ENCODE assay signal across 25 cellular contexts in the genomic region with DNA sequence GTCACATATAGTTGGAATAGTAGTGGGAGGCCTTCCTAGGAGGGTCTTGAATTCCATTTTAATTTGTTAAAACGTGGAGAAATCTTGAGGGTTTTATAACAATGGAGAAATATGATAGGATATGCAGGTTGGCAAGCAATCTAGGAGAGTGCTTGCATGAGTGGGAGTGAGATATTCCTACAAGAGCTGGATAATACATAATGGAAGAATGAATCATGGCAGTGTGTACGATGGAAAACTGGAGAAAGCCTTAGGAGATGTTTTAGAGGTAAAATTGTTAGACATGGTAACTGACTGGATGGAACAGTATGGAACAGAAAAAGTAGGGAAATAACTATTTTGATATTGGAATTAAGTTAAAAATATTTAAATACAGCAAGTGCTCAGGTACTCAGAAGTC.
DNase-seq lines count a peak whose midpoint lies in the region; ATAC-seq, FAIRE-seq and TF ChIP-seq lines count a peak whose summit lies in the region.
"Had no signal": no experiment of that assay in that cellular context is flagged by ENCODE, and none has a peak within 500 bp of the region (broad histone marks: within the 10 kb centered on the region; RNA-seq: fewer than 3 reads in every experiment).

No MANE protein-coding gene starts in this region.

- TF ChIP-seq RAD21 in IMR-90 (IDR thresholded peaks at IDR 0.05; ENCODE audit: low read length), result no peak

- no peaks in the 10 kb centered on the region for H3K79me1 ChIP-seq in IMR-90 (ENCODE audit: low read depth in 1 of 2, low read length in 2 of 2)

- in situ Hi-C loops in IMR-90 (cut with MboI; ENCODE audit: low sequenced_read_pairs), result no loop called here

- H4K20me1 ChIP-seq in IMR-90 (ENCODE audit: insufficient read depth, low read length), result no peaks in the 10 kb centered on the region
- no peaks in the 10 kb centered on the region for H4K20me1 ChIP-seq in astrocyte (ENCODE audit: insufficient read depth, low read length)
- H4K20me1 ChIP-seq: BLaER1 had no signal

- no peak overlapping the region for H3K9ac ChIP-seq in IMR-90 (ENCODE audit: low read depth, low read length)
- no peak overlapping the region for H3K9ac ChIP-seq in astrocyte (ENCODE audit: low read length)
- H3K9ac ChIP-seq: BLaER1 had no signal

- no peaks in the 10 kb centered on the region for H3K36me3 Mint-ChIP-seq in astrocyte (ENCODE audit: low read depth, unreplicated experiment)

- no peak overlapping the region for H3K27ac Mint-ChIP-seq in astrocyte (ENCODE audit: unreplicated experiment)
- H3K27ac Mint-ChIP-seq: CD4-positive, alpha-beta memory T cell; CD8-positive, alpha-beta memory T cell had no signal

- no peaks in the 10 kb centered on the region for H3K27me3 Mint-ChIP-seq in astrocyte (ENCODE audit: low read depth, unreplicated experiment)
- H3K27me3 Mint-ChIP-seq: CD4-positive, alpha-beta memory T cell; CD4-positive, CD25-positive, alpha-beta regulatory T cell; CD8-positive, alpha-beta memory T cell had no signal

- no peaks in the 10 kb centered on the region for H3K9me3 ChIP-seq in IMR-90 (ENCODE audit: control insufficient read depth, insufficient read depth, low read length)
- no peaks in the 10 kb centered on the region for H3K9me3 ChIP-seq in astrocyte (ENCODE audit: insufficient read depth, low read depth, low read length)
- H3K9me3 ChIP-seq: BE2C, BLaER1 had no signal

- intact Hi-C loops in IMR-90 (cut with micrococcal nuclease) (no loop called here), dorsolateral prefrontal cortex (cut with DNase I) (no loop called here)

- H3K9me3 Mint-ChIP-seq in astrocyte (ENCODE audit: unreplicated experiment), result peaks cover 2% of the 10 kb centered on the region
- H3K9me3 Mint-ChIP-seq: CD14-positive monocyte; CD4-positive, alpha-beta memory T cell had no signal

- H3K27ac ChIP-seq in IMR-90 (ENCODE audit: insufficient read depth, low read length) (no peak overlapping the region), astrocyte (ENCODE audit: low read depth, low read length) (no peak overlapping the region), dorsolateral prefrontal cortex (no peak overlapping the region)
- H3K27ac ChIP-seq: BLaER1 had no signal

- no peak overlapping the region for H3K56ac ChIP-seq in IMR-90 (ENCODE audit: extremely low read depth, insufficient read depth, low read length)

- peaks cover 4% of the 10 kb centered on the region for H3K4me1 ChIP-seq in IMR-90 (ENCODE audit: control insufficient read depth, insufficient read depth, low read length)
- H3K4me1 ChIP-seq in astrocyte (ENCODE audit: insufficient read depth, low read length), result no peaks in the 10 kb centered on the region
- H3K4me1 ChIP-seq: BE2C, BLaER1 had no signal

- H2AK9ac ChIP-seq in IMR-90 (replicated peaks; ENCODE audit: low read depth, low read length, poor library complexity), result no peak overlapping the region

- no peak overlapping the region for H2BK120ac ChIP-seq in IMR-90 (ENCODE audit: low read depth, low read length)

- H3K4me1 Mint-ChIP-seq in astrocyte (ENCODE audit: low read depth, unreplicated experiment), result peaks cover 3% of the 10 kb centered on the region
- H3K4me1 Mint-ChIP-seq: CD14-positive monocyte; CD4-positive, alpha-beta memory T cell; CD4-positive, CD25-positive, alpha-beta regulatory T cell; CD8-positive, alpha-beta memory T cell had no signal

- H3K4me2 ChIP-seq in IMR-90 (ENCODE audit: low read depth, low read length), result no peak overlapping the region
- H3K4me2 ChIP-seq in astrocyte (ENCODE audit: low read length), result no peak overlapping the region
- H3K4me2 ChIP-seq: BLaER1 had no signal

- H3K18ac ChIP-seq in IMR-90 (ENCODE audit: low read depth, low read length), result no peak overlapping the region

- DNase-seq in IMR-90, result peak; percentile 13
- peak; percentile 62 for DNase-seq in NCI-H226
- peak; percentile 58 for DNase-seq in astrocyte (ENCODE audit: low read depth)
- peak; percentile 38 for DNase-seq in fibroblast of the aortic adventitia (ENCODE audit: low read depth)
- DNase-seq in hypothalamus (lab: John Stamatoyannopoulos, UW), result no peak
- no peak for DNase-seq in dorsolateral prefrontal cortex
- no peak for DNase-seq in glomerular visceral epithelial cell (ENCODE audit: extremely low spot score)
- DNase-seq: 8988T; ACHN; BE2C; C1 segment of cervical spinal cord; CD4-positive, alpha-beta memory T cell; CD4-positive, CD25-positive, alpha-beta regulatory T cell; CD8-positive, alpha-beta memory T cell; COR-L47; DMS 273 treated with DMSO at 0.1 percent for 48 hours; DMS153; DMS53; DMS79; DND-41; GF-D8 had no signal

- 60% methylated on average over 1 of the region's 2 CpGs; no CpG with 5 or more reads in 1 of the 2 experiments for WGBS in IMR-90 (ENCODE audit: extremely low coverage in 2 of 2, insufficient read length in 1 of 2), 2 experiments

- H3K36me3 ChIP-seq in IMR-90 (ENCODE audit: control insufficient read depth, insufficient read depth, low read length), result no peaks in the 10 kb centered on the region
- H3K36me3 ChIP-seq in astrocyte (ENCODE audit: insufficient read depth, low read length), result no peaks in the 10 kb centered on the region
- H3K36me3 ChIP-seq: BE2C, BLaER1 had no signal

- H2BK5ac ChIP-seq in IMR-90 (ENCODE audit: low read depth, low read length, poor library complexity, severe bottlenecking), result no peak overlapping the region

- no peak overlapping the region for H3K23ac ChIP-seq in IMR-90 (ENCODE audit: low read depth, low read length)

- H3K4me3 Mint-ChIP-seq in astrocyte (ENCODE audit: unreplicated experiment), result no peak overlapping the region
- H3K4me3 Mint-ChIP-seq: CD14-positive monocyte; CD4-positive, alpha-beta memory T cell; CD4-positive, CD25-positive, alpha-beta regulatory T cell; CD8-positive, alpha-beta memory T cell had no signal

- H2AFZ ChIP-seq in IMR-90 (replicated peaks; ENCODE audit: low read length, poor library complexity), result no peak overlapping the region
- H2AFZ ChIP-seq in astrocyte (ENCODE audit: low read depth, low read length), result no peak overlapping the region

- H3K4me3 ChIP-seq in IMR-90 (ENCODE audit: insufficient read depth, low read depth, low read length) (no peak overlapping the region), astrocyte (ENCODE audit: insufficient read depth, low read depth, low read length) (no peak overlapping the region), fibroblast of the aortic adventitia (ENCODE audit: low read depth, low read length) (no peak overlapping the region), dorsolateral prefrontal cortex (no peak overlapping the region)
- H3K4me3 ChIP-seq: BLaER1 had no signal

- H2AK5ac ChIP-seq in IMR-90 (ENCODE audit: low read depth, low read length), result no peak overlapping the region

- POLR2A ChIA-PET in IMR-90 (lab: Charles Lee; ENCODE audit: unreplicated experiment), result no interaction called here

- FAIRE-seq in astrocyte (lab: Jason Lieb, UNC), result no peak
- FAIRE-seq: GM12891, GM19239 had no signal

- ATAC-seq in IMR-90 (ENCODE audit: low read depth), result no peak

- H4K91ac ChIP-seq in IMR-90 (ENCODE audit: insufficient read depth, low read depth, low read length), result no peak overlapping the region

- no peak overlapping the region for H2BK15ac ChIP-seq in IMR-90 (ENCODE audit: low read depth, low read length)

- dilution Hi-C loops in IMR-90 (cut with HindIII; ENCODE audit: low sequenced_read_pairs, unreplicated experiment), result no loop called here

- H4K8ac ChIP-seq in IMR-90 (ENCODE audit: low read depth in 2 of 2, low read length in 2 of 2), result no peak overlapping the region

- H3K79me2 ChIP-seq in astrocyte (ENCODE audit: insufficient read depth, low read length), result no peaks in the 10 kb centered on the region

- no peak overlapping the region for H2BK20ac ChIP-seq in IMR-90 (ENCODE audit: low read depth, low read length)

- H3K14ac ChIP-seq in IMR-90 (replicated peaks; ENCODE audit: low read depth, low read length), result no peak overlapping the region

- no peak overlapping the region for H4K5ac ChIP-seq in IMR-90 (ENCODE audit: low read depth, low read length)

- no peak overlapping the region for H3K4ac ChIP-seq in IMR-90 (ENCODE audit: low read depth, low read length)

- TF ChIP-seq POLR2A in IMR-90 (IDR thresholded peaks at IDR 0.05; ENCODE audit: low read depth, low read length), result no peak

- TF ChIP-seq CTCF in IMR-90 (conservative IDR thresholded peaks at IDR 0.05; ENCODE audit: low read depth, low read length) (no peak), astrocyte (IDR thresholded peaks at IDR 0.05; ENCODE audit: insufficient read depth, low read depth, low read length) (no peak), fibroblast of the aortic adventitia (IDR thresholded peaks at IDR 0.05; ENCODE audit: insufficient read depth, low read length) (no peak), dorsolateral prefrontal cortex (IDR thresholded peaks at IDR 0.05 in 54 of 56, conservative IDR thresholded peaks at IDR 0.05 in 2 of 56; ENCODE audit: low read depth in 1 of 56, partially characterized antibody in 56 of 56) (no peak)

- CTCF ChIA-PET in IMR-90 (lab: Yijun Ruan, JAX), result no interaction called here

- H3K9me1 ChIP-seq in IMR-90 (ENCODE audit: insufficient read depth, low read length), result peaks cover 3% of the 10 kb centered on the region; the same call in 1 of the 2 replicates

- H3K27me3 ChIP-seq in IMR-90 (ENCODE audit: control insufficient read depth, insufficient read depth, low read length) (no peaks in the 10 kb centered on the region), astrocyte (ENCODE audit: insufficient read depth, low read length) (no peaks in the 10 kb centered on the region), dorsolateral prefrontal cortex (no peaks in the 10 kb centered on the region)
- H3K27me3 ChIP-seq: BE2C, BLaER1 had no signal

- BruUV-seq in IMR-90 (replicated peaks; lab: Mats Ljungman, UMichigan), result no TSS peak

TF ChIP-seq in IMR-90, 13 proteins besides CTCF, POLR2A, EP300 and RAD21 (continues in another document):
- TF ChIP-seq USF2 (IDR thresholded peaks at IDR 0.05; ENCODE audit: low read depth, low read length), result no peak
- TF ChIP-seq ELK1 (IDR thresholded peaks at IDR 0.05; ENCODE audit: borderline replicate concordance, low read depth, low read length), result no peak
- no peak for TF ChIP-seq MAFK (IDR thresholded peaks at IDR 0.05; ENCODE audit: low read depth, low read length)

Comparison
In these comparisons a context has a peak if more than half of its experiments do, and no peak if none do; other contexts are left out.
1. DNase-seq: peak in IMR-90 (single experiment), NCI-H226 (single experiment), astrocyte (single experiment) and fibroblast of the aortic adventitia (single experiment); none in hypothalamus (0 of 51), dorsolateral prefrontal cortex (0 of 10) and glomerular visceral epithelial cell (single experiment).